24 cellular contexts compared by ENCODE assay signal in the genomic region with DNA sequence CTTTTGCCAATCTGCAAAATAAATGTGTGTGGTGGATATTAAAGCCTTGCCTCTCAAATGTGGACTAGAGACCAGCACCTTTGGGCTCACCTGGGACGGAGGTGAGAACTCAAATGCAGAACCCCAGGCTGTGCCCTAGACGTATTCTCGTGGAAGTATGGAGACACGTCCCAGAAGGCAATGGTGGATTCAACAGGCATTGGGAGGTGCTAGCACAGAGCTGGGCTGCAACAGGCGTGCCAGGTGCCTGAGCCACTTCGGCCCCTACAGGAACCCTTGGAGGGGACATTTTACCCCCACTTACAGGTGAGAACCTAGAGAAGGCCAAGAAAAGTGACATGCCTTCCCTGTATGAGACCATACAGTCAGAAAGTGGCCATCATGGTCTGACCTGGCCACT. TPM values are rescaled to one million over a fixed set of nuclear protein-coding genes. Genes with fewer than 3 reads are reported as not detected.
DNase-seq lines count a peak whose midpoint lies in the region; ATAC-seq, FAIRE-seq and TF ChIP-seq lines count a peak whose summit lies in the region.
"Had no signal": no experiment of that assay in that cellular context is flagged by ENCODE, and none has a peak within 500 bp of the region (broad histone marks: within the 10 kb centered on the region; RNA-seq: fewer than 3 reads in every experiment).

No MANE protein-coding gene starts in this region.

- in situ Hi-C loops in K562 (cut with MboI): no loop called here

- no peak for ATAC-seq in CD4-positive, alpha-beta T cell (ENCODE audit: poor library complexity)
- ATAC-seq in K562 (no peak), Right ventricle myocardium inferior (no peak)
- no peak for ATAC-seq in naive thymus-derived CD8-positive, alpha-beta T cell

- CTCF ChIA-PET in CD4-positive, alpha-beta T cell (lab: Charles Lee): no interaction called here
- CTCF ChIA-PET in K562 (lab: Yijun Ruan, JAX; ENCODE audit: low intra/inter-chr PET ratio) (no interaction called here), MCF 10A (lab: Yijun Ruan, JAX) (interaction anchor here (0.6 to 2.3 kb wide), 3 partner anchors 8 to 321 kb away, joined by 3 to 9 read pairs (median 3); no protein-coding TSS in a partner anchor)

- H3K4me2 ChIP-seq in K562 (ENCODE audit: insufficient read depth, low read length): no peak overlapping the region
- H3K4me2 ChIP-seq: PC-9 had no signal

- H3K27ac Mint-ChIP-seq in CD4-positive, alpha-beta T cell: peak overlapping the region; percentile 39
- H3K27ac Mint-ChIP-seq in naive thymus-derived CD8-positive, alpha-beta T cell: peak overlapping the region in 6 of 10 donors; percentile 9 to 55 (median 44)
- no peak overlapping the region for H3K27ac Mint-ChIP-seq in MCF 10A (ENCODE audit: low read depth, unreplicated experiment)
- H3K27ac Mint-ChIP-seq: B cell had no signal

- DNase-seq in CD4-positive, alpha-beta T cell: no peak
- DNase-seq in K562 (ENCODE audit: extremely low read depth in 1 of 4, low spot score in 3 of 4): peak in 1 of 4 experiments; percentile 4
- no peak for DNase-seq in naive thymus-derived CD8-positive, alpha-beta T cell
- DNase-seq in Right ventricle myocardium inferior (ENCODE audit: missing footprints): no peak
- no peak for DNase-seq in islet precursor cell
- DNase-seq in MCF 10A (ENCODE audit: unreplicated experiment): no peak
- DNase-seq: DMS153, DND-41, KBM-7, NCI-H2029, NCI-H446, NCI-H524 treated with DMSO at 0.1 percent for 48 hours, NCI-H774, SHP77 had no signal

- POLR2A ChIA-PET in CD4-positive, alpha-beta T cell (lab: Charles Lee): no interaction called here
- POLR2A ChIA-PET in K562 (lab: Yijun Ruan, JAX): interaction anchor here (0.7 to 1.7 kb wide), 4 partner anchors 9 to 287 kb away, joined by 3 to 7 read pairs (median 5); a partner anchor contains a TSS
- POLR2A ChIA-PET in naive thymus-derived CD8-positive, alpha-beta T cell (lab: Charles Lee): interaction anchor here (2.4 kb wide), 1 partner anchor 9 kb away, joined by 6 read pairs; no protein-coding TSS in a partner anchor
- POLR2A ChIA-PET in MCF 10A (lab: Yijun Ruan, JAX): interaction anchor here (0.7 to 6.7 kb wide), 4 partner anchors 9 to 18 kb away, joined by 3 to 55 read pairs (median 8); a partner anchor contains a TSS

- peaks cover 32 to 35% of the 10 kb centered on the region in 2 experiments; a peak in 4 of 5 replicates for H3K4me1 ChIP-seq in K562 (replicated peaks in 1 of 2; ENCODE audit: control insufficient read depth in 2 of 2, insufficient read depth in 2 of 2, low read length in 2 of 2)

- TF ChIP-seq CTCF in 22Rv1 (IDR thresholded peaks at IDR 0.05) (no peak), K562 (IDR thresholded peaks at IDR 0.05 in 2 of 3, conservative IDR thresholded peaks at IDR 0.05 in 1 of 3; ENCODE audit: insufficient read depth in 2 of 3, low read depth in 1 of 3, low read length in 3 of 3) (no peak), MCF 10A (IDR thresholded peaks at IDR 0.05; ENCODE audit: unreplicated experiment) (no peak)
- TF ChIP-seq CTCF in CD4-positive, alpha-beta T cell (IDR thresholded peaks at IDR 0.05): no peak

- peaks cover 31% of the 10 kb centered on the region for H3K36me3 ChIP-seq in K562 (ENCODE audit: control insufficient read depth, insufficient read depth, low read length)

- no peaks in the 10 kb centered on the region for H3K9me3 ChIP-seq in CD4-positive, alpha-beta T cell (ENCODE audit: control insufficient read depth, low read length)
- no peaks in the 10 kb centered on the region for H3K9me3 ChIP-seq in K562 (replicated peaks; ENCODE audit: control insufficient read depth, insufficient read depth, low read depth, low read length)
- H3K9me3 ChIP-seq: MG63 had no signal

- intact Hi-C loops in CD4-positive, alpha-beta T cell (cut with DNase I, micrococcal nuclease): no loop called here
- intact Hi-C loops in K562 (cut with micrococcal nuclease): no loop called here
- intact Hi-C loops in Right ventricle myocardium inferior (cut with DNase I): no loop called here
- intact Hi-C loops in MCF 10A (cut with micrococcal nuclease): no loop called here

- no peak overlapping the region for H2AFZ ChIP-seq in K562 (ENCODE audit: low read depth, low read length)
- H2AFZ ChIP-seq: PC-9 had no signal

- H3K9ac ChIP-seq in K562 (ENCODE audit: insufficient read depth in 1 of 2, low read depth in 2 of 2, low read length in 2 of 2): peak overlapping the region in 1 of 2 experiments; percentile 38; a peak in 1 of 4 replicates

- FAIRE-seq in K562 (lab: Jason Lieb, UNC): no peak
- FAIRE-seq: GM18507 had no signal

- no peak overlapping the region for H3K4me3 ChIP-seq in K562
- H3K4me3 ChIP-seq: MG63, PC-9 had no signal

- H3K27me3 ChIP-seq in CD4-positive, alpha-beta T cell (ENCODE audit: control insufficient read depth, insufficient read depth, low read length): no peaks in the 10 kb centered on the region
- no peaks in the 10 kb centered on the region for H3K27me3 ChIP-seq in K562 (ENCODE audit: control insufficient read depth in 2 of 2, insufficient read depth in 2 of 2, low read length in 2 of 2)
- H3K27me3 ChIP-seq: MG63 had no signal

- H3K27me3 Mint-ChIP-seq in CD4-positive, alpha-beta T cell: no peaks in the 10 kb centered on the region
- H3K27me3 Mint-ChIP-seq in naive thymus-derived CD8-positive, alpha-beta T cell: no peaks in the 10 kb centered on the region
- no peaks in the 10 kb centered on the region for H3K27me3 Mint-ChIP-seq in MCF 10A (ENCODE audit: insufficient read depth, unreplicated experiment)
- H3K27me3 Mint-ChIP-seq: B cell had no signal

- WGBS in K562 (ENCODE audit: insufficient coverage, low coverage, missing lambda C conversion rate): 84% methylated on average over 6 of the region's 6 CpGs

- H3K27ac ChIP-seq in 22Rv1 (0 out of 2 replicates have a peak overlapping the region, but pooled peaks have one; percentile 7), K562 (ENCODE audit: extremely low read depth, low read depth, low read length) (peak overlapping the region; percentile 56; the same call in 1 of the 3 replicates)
- no peak overlapping the region for H3K27ac ChIP-seq in CD4-positive, alpha-beta T cell (ENCODE audit: low read depth, low read length)
- H3K27ac ChIP-seq: PC-9 had no signal

- no peak for TF ChIP-seq EP300 in K562 (IDR thresholded peaks at IDR 0.05; ENCODE audit: low read length)

- no peak overlapping the region for H3K4me3 Mint-ChIP-seq in CD4-positive, alpha-beta T cell
- no peak overlapping the region for H3K4me3 Mint-ChIP-seq in naive thymus-derived CD8-positive, alpha-beta T cell
- H3K4me3 Mint-ChIP-seq in MCF 10A (ENCODE audit: unreplicated experiment): no peak overlapping the region
- H3K4me3 Mint-ChIP-seq: B cell, CD14-positive monocyte had no signal

- no peaks in the 10 kb centered on the region for H3K9me3 Mint-ChIP-seq in CD4-positive, alpha-beta T cell
- H3K9me3 Mint-ChIP-seq in naive thymus-derived CD8-positive, alpha-beta T cell: no peaks in the 10 kb centered on the region
- no peaks in the 10 kb centered on the region for H3K9me3 Mint-ChIP-seq in MCF 10A (ENCODE audit: unreplicated experiment)
- H3K9me3 Mint-ChIP-seq: CD14-positive monocyte had no signal

- H3K79me2 ChIP-seq in K562 (ENCODE audit: control insufficient read depth, insufficient read depth, low read length): peaks cover 13% of the 10 kb centered on the region

- H4K20me1 ChIP-seq in K562 (replicated peaks; ENCODE audit: control insufficient read depth, insufficient read depth, low read length): peaks cover 21% of the 10 kb centered on the region

- H3K36me3 Mint-ChIP-seq in CD4-positive, alpha-beta T cell (ENCODE audit: low read depth): peaks cover 27% of the 10 kb centered on the region
- H3K36me3 Mint-ChIP-seq in naive thymus-derived CD8-positive, alpha-beta T cell: peaks cover 0 to 23% (median 0%) of the 10 kb centered on the region in 3 donors
- peaks cover 22% of the 10 kb centered on the region for H3K36me3 Mint-ChIP-seq in MCF 10A (ENCODE audit: insufficient read depth, unreplicated experiment)

- H3K4me1 Mint-ChIP-seq in CD4-positive, alpha-beta T cell (ENCODE audit: low read depth): peaks cover 9% of the 10 kb centered on the region
- peaks cover 5 to 11% (median 7%) of the 10 kb centered on the region in 4 donors for H3K4me1 Mint-ChIP-seq in naive thymus-derived CD8-positive, alpha-beta T cell
- H3K4me1 Mint-ChIP-seq in MCF 10A (ENCODE audit: insufficient read depth, unreplicated experiment): peaks cover 16% of the 10 kb centered on the region
- H3K4me1 Mint-ChIP-seq: B cell had no signal

- no peak for TF ChIP-seq POLR2A in K562 (conservative IDR thresholded peaks at IDR 0.05)

- BruUV-seq in K562 (replicated peaks; lab: Mats Ljungman, UMichigan): no TSS peak
- BruUV-seq in MCF 10A (replicated peaks; lab: Mats Ljungman, UMichigan): no TSS peak

- no peak for TF ChIP-seq RAD21 in K562 (CRISPR knock-in tag; conservative IDR thresholded peaks at IDR 0.05 in 1 of 2, IDR thresholded peaks at IDR 0.05 in 1 of 2)

- peaks cover 10% of the 10 kb centered on the region for H3K9me1 ChIP-seq in K562 (ENCODE audit: control insufficient read depth, insufficient read depth, low read length)

RNA-seq across cellular contexts. Expression of a gene that starts 12.2 kb away (rescaled TPM):
- total RNA-seq in CD4-positive, alpha-beta T cell: 100 to 1,000 TPM; 126 to 127 TPM
- 104 and 320 TPM in 2 replicates for total RNA-seq in K562 (2011; cell fraction: chromatin; rRNA removed; ENCODE audit: low replicate concordance)
- 229 and 246 TPM in 2 replicates for total RNA-seq in K562 (2011; cell fraction: nucleolus; rRNA removed)
- total RNA-seq in K562 (2011; cell fraction: nucleoplasm; rRNA removed): 121 and 141 TPM in 2 replicates
- 102 and 133 TPM in 2 replicates for total RNA-seq in K562 (2014; rRNA removed)
- total RNA-seq in K562 (2014; rRNA removed; fragmentation: Illumina TruSeq; extraction: Trizol): 91.2 and 103 TPM in 2 replicates
- 89.1 and 90.8 TPM in 2 replicates for total RNA-seq in K562 (2015; rRNA removed; fragmentation: Illumina TruSeq; extraction: Trizol)
- total RNA-seq in K562 (2021): 145 and 155 TPM in 2 replicates
- polyA plus RNA-seq in K562 (2011; rRNA removed): 110 and 120 TPM in 2 replicates
- polyA plus RNA-seq in K562 (2011; cell fraction: cytosol; rRNA removed): 100 and 136 TPM in 2 replicates
- 265 and 309 TPM in 2 replicates for polyA plus RNA-seq in K562 (2011; cell fraction: nucleus; rRNA removed)
- polyA plus RNA-seq in K562 (2012): 122 and 135 TPM in 2 replicates
- 114 and 133 TPM in 2 replicates for polyA plus RNA-seq in K562 (2014; fragmentation: Illumina TruSeq; extraction: Trizol)
- polyA plus RNA-seq in K562 (2014; fragmentation: Nextera tagmentation; extraction: Ambion mirVana): 10 to 100 TPM; 33.0 to 45.2 TPM
- 96.7 and 109 TPM in 2 replicates for polyA plus RNA-seq in K562 (2014; rRNA removed)
- 74.9 and 101 TPM in 2 replicates for polyA minus RNA-seq in K562 (2011; rRNA and poly(A)+ RNA removed)
- polyA minus RNA-seq in K562 (2011; cell fraction: cytosol; rRNA and poly(A)+ RNA removed): 38.9 and 72.1 TPM in 2 replicates
- 84.7 and 97.7 TPM in 2 replicates for polyA minus RNA-seq in K562 (2011; cell fraction: nucleus; rRNA and poly(A)+ RNA removed)
- total RNA-seq in naive thymus-derived CD8-positive, alpha-beta T cell: 100 to 1,000 TPM; 123 to 129 TPM
- polyA plus RNA-seq in naive thymus-derived CD8-positive, alpha-beta T cell: 10 to 100 TPM; 25.3 to 48.2 (median 41.1) TPM
- total RNA-seq in Right ventricle myocardium inferior: 29.6 TPM
- 104 and 105 TPM in 2 replicates for total RNA-seq in MCF 10A (2022)

RNA-seq across cellular contexts. Expression of a gene that starts 20.4 kb away (rescaled TPM):
- under 1 TPM in 1 of 2 experiments, not detected in 1; 0.08 TPM for total RNA-seq in CD4-positive, alpha-beta T cell
- 0.26 and 0.81 TPM in 2 replicates for total RNA-seq in K562 (2011; cell fraction: chromatin; rRNA removed; ENCODE audit: low replicate concordance)
- total RNA-seq in K562 (2011; cell fraction: nucleolus; rRNA removed): 0.33 and 0.39 TPM in 2 replicates
- total RNA-seq in K562 (2011; cell fraction: nucleoplasm; rRNA removed): 0.15 and 0.37 TPM in 2 replicates
- total RNA-seq in K562 (2014; rRNA removed): 0.18 TPM in 1 of 2 replicates, not detected in the other
- total RNA-seq in K562 (2014; rRNA removed; fragmentation: Illumina TruSeq; extraction: Trizol): not detected in 2 replicates
- total RNA-seq in K562 (2015; rRNA removed; fragmentation: Illumina TruSeq; extraction: Trizol): not detected in 2 replicates
- total RNA-seq in K562 (2021): 0.02 and 0.07 TPM in 2 replicates
- polyA plus RNA-seq in K562 (2011; rRNA removed): 0.08 and 0.14 TPM in 2 replicates
- 0.10 and 0.18 TPM in 2 replicates for polyA plus RNA-seq in K562 (2011; cell fraction: cytosol; rRNA removed)
- 0.74 and 1.1 TPM in 2 replicates for polyA plus RNA-seq in K562 (2011; cell fraction: nucleus; rRNA removed)
- polyA plus RNA-seq in K562 (2012): 0.08 and 0.11 TPM in 2 replicates
- polyA plus RNA-seq in K562 (2014; fragmentation: Illumina TruSeq; extraction: Trizol): 0.01 and 0.06 TPM in 2 replicates
- polyA plus RNA-seq in K562 (2014; fragmentation: Nextera tagmentation; extraction: Ambion mirVana): not detected
- polyA plus RNA-seq in K562 (2014; rRNA removed): 0.07 TPM in 1 of 2 replicates, not detected in the other
- polyA minus RNA-seq in K562 (2011; rRNA and poly(A)+ RNA removed): 0.06 and 0.11 TPM in 2 replicates
- not detected in 2 replicates for polyA minus RNA-seq in K562 (2011; cell fraction: cytosol; rRNA and poly(A)+ RNA removed)
- 0.13 and 0.44 TPM in 2 replicates for polyA minus RNA-seq in K562 (2011; cell fraction: nucleus; rRNA and poly(A)+ RNA removed)
- under 1 TPM; 0.13 to 0.16 TPM for total RNA-seq in naive thymus-derived CD8-positive, alpha-beta T cell
- not detected for polyA plus RNA-seq in naive thymus-derived CD8-positive, alpha-beta T cell
- total RNA-seq in Right ventricle myocardium inferior: 0.05 TPM
- total RNA-seq in MCF 10A (2022): 0.07 TPM in 1 of 2 replicates, not detected in the other
- total RNA-seq: B cell, H4, LHCN-M2, RPMI7951, SK-MEL-5 had no signal
- polyA plus RNA-seq: CD14-positive monocyte had no signal

RNA-seq across cellular contexts. Expression of a gene that starts 20.6 kb away (rescaled TPM):
- 100 to 1,000 TPM; 134 to 138 TPM for total RNA-seq in CD4-positive, alpha-beta T cell
- total RNA-seq in K562 (2011; cell fraction: chromatin; rRNA removed; ENCODE audit: low replicate concordance): 87.6 and 130 TPM in 2 replicates
- total RNA-seq in K562 (2011; cell fraction: nucleolus; rRNA removed): 122 and 140 TPM in 2 replicates
- 150 and 206 TPM in 2 replicates for total RNA-seq in K562 (2011; cell fraction: nucleoplasm; rRNA removed)
- total RNA-seq in K562 (2014; rRNA removed): 40.0 and 53.8 TPM in 2 replicates
- 40.6 and 42.1 TPM in 2 replicates for total RNA-seq in K562 (2014; rRNA removed; fragmentation: Illumina TruSeq; extraction: Trizol)
- total RNA-seq in K562 (2015; rRNA removed; fragmentation: Illumina TruSeq; extraction: Trizol): 43.8 and 44.3 TPM in 2 replicates
- 44.5 and 44.6 TPM in 2 replicates for total RNA-seq in K562 (2021)
- polyA plus RNA-seq in K562 (2011; rRNA removed): 64.0 and 75.5 TPM in 2 replicates
- polyA plus RNA-seq in K562 (2011; cell fraction: cytosol; rRNA removed): 83.9 and 104 TPM in 2 replicates
- polyA plus RNA-seq in K562 (2011; cell fraction: nucleus; rRNA removed): 84.1 and 90.2 TPM in 2 replicates
- 39.4 and 67.4 TPM in 2 replicates for polyA plus RNA-seq in K562 (2012)
- polyA plus RNA-seq in K562 (2014; fragmentation: Illumina TruSeq; extraction: Trizol): 40.5 and 44.2 TPM in 2 replicates
- polyA plus RNA-seq in K562 (2014; fragmentation: Nextera tagmentation; extraction: Ambion mirVana): 10 to 100 TPM; 20.3 to 23.1 TPM
- 55.3 and 56.4 TPM in 2 replicates for polyA plus RNA-seq in K562 (2014; rRNA removed)
- polyA minus RNA-seq in K562 (2011; rRNA and poly(A)+ RNA removed): 49.9 and 50.1 TPM in 2 replicates
- 32.8 and 44.1 TPM in 2 replicates for polyA minus RNA-seq in K562 (2011; cell fraction: cytosol; rRNA and poly(A)+ RNA removed)
- 32.0 and 44.2 TPM in 2 replicates for polyA minus RNA-seq in K562 (2011; cell fraction: nucleus; rRNA and poly(A)+ RNA removed)
- 100 to 1,000 TPM; 109 to 110 TPM for total RNA-seq in naive thymus-derived CD8-positive, alpha-beta T cell
- polyA plus RNA-seq in naive thymus-derived CD8-positive, alpha-beta T cell: 10 to 100 TPM; 61.4 to 80.4 (median 71.8) TPM
- total RNA-seq in Right ventricle myocardium inferior: 49.7 TPM
- 49.7 and 58.0 TPM in 2 replicates for total RNA-seq in MCF 10A (2022)

RNA-seq across cellular contexts. Expression of a gene that starts 44.9 kb away (rescaled TPM):
- total RNA-seq in CD4-positive, alpha-beta T cell: 10 to 100 TPM; 39.8 to 43.8 TPM
- total RNA-seq in K562 (2011; cell fraction: chromatin; rRNA removed; ENCODE audit: low replicate concordance): 67.1 and 99.5 TPM in 2 replicates
- 61.5 and 70.1 TPM in 2 replicates for total RNA-seq in K562 (2011; cell fraction: nucleolus; rRNA removed)
- total RNA-seq in K562 (2011; cell fraction: nucleoplasm; rRNA removed): 49.3 and 64.3 TPM in 2 replicates
- total RNA-seq in K562 (2014; rRNA removed): 38.6 and 50.0 TPM in 2 replicates
- 20.5 and 21.8 TPM in 2 replicates for total RNA-seq in K562 (2014; rRNA removed; fragmentation: Illumina TruSeq; extraction: Trizol)
- total RNA-seq in K562 (2015; rRNA removed; fragmentation: Illumina TruSeq; extraction: Trizol): 19.4 and 20.2 TPM in 2 replicates
- 80.3 and 86.6 TPM in 2 replicates for total RNA-seq in K562 (2021)
- 23.5 and 44.6 TPM in 2 replicates for polyA plus RNA-seq in K562 (2011; rRNA removed)
- 44.3 and 54.2 TPM in 2 replicates for polyA plus RNA-seq in K562 (2011; cell fraction: cytosol; rRNA removed)
- polyA plus RNA-seq in K562 (2011; cell fraction: nucleus; rRNA removed): 59.0 and 70.4 TPM in 2 replicates
- polyA plus RNA-seq in K562 (2012): 55.7 and 67.9 TPM in 2 replicates
- polyA plus RNA-seq in K562 (2014; fragmentation: Illumina TruSeq; extraction: Trizol): 58.8 and 59.1 TPM in 2 replicates
- 1 to 10 TPM; 3.1 to 6.3 TPM for polyA plus RNA-seq in K562 (2014; fragmentation: Nextera tagmentation; extraction: Ambion mirVana)
- 31.4 and 31.6 TPM in 2 replicates for polyA plus RNA-seq in K562 (2014; rRNA removed)
- polyA minus RNA-seq in K562 (2011; rRNA and poly(A)+ RNA removed): 66.0 and 68.6 TPM in 2 replicates
- polyA minus RNA-seq in K562 (2011; cell fraction: cytosol; rRNA and poly(A)+ RNA removed): 52.4 and 53.8 TPM in 2 replicates
- polyA minus RNA-seq in K562 (2011; cell fraction: nucleus; rRNA and poly(A)+ RNA removed): 25.8 and 36.1 TPM in 2 replicates
- 10 to 100 TPM; 66.0 to 67.5 TPM for total RNA-seq in naive thymus-derived CD8-positive, alpha-beta T cell
- 10 to 100 TPM; 23.9 to 30.6 (median 25.6) TPM for polyA plus RNA-seq in naive thymus-derived CD8-positive, alpha-beta T cell
- total RNA-seq in Right ventricle myocardium inferior: 679 TPM
- 75.1 and 91.1 TPM in 2 replicates for total RNA-seq in MCF 10A (2022)
